In the genomic region with DNA sequence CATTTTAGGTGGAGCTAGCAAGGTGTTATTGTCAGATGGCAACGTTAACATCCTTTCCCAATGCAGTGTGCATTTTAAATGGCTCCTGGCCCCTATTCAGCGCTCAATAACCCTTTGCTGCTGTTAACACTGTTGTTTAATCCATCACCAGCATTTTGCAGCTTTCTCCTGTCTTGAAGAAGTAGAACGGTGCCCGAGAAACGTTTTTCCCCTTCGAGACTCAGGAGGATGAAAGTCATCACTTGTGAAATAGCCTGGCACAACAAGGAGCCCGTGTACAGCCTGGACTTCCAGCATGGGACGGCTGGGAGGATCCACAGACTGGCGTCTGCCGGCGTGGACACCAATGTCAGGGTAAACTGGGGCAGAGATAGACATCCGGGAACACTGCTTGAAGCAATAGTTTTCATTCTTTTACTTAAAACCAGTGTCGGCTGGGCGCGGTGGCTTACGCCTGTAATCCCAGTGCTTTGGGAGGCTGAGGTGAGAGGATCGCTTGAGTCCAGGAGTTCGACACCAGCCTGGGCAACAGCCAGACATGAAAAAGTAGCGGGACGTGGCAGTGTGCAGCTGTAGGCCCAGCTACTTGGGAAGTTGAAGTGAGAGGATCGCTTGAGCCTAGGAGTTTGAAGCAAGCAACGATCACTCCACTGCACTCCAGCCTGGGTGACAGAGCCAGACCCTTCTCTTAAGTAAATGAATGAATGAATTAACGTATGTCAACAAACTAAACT, we compare ENCODE assay signal across 8 cellular contexts. TPM values are rescaled to one million over a fixed set of nuclear protein-coding genes. Genes with fewer than 3 reads are reported as not detected.
DNase-seq lines count a peak whose midpoint lies in the region; ATAC-seq and TF ChIP-seq lines count a peak whose summit lies in the region.

No MANE protein-coding gene starts in this region.

- peaks cover 2% of the 10 kb centered on the region for H3K4me1 ChIP-seq in fibroblast of lung (ENCODE audit: control insufficient read depth, extremely low read depth, insufficient read depth, low read length)

- ATAC-seq in GM19023 (IDR thresholded peaks at IDR 0.05; ENCODE audit: unreplicated experiment) = no peak
- ATAC-seq in HG02981 (IDR thresholded peaks at IDR 0.05; ENCODE audit: unreplicated experiment) = no peak

- H3K9me3 ChIP-seq in fibroblast of lung (ENCODE audit: control insufficient read depth, insufficient read depth, low read depth, low read length) = no peaks in the 10 kb centered on the region

- H3K27me3 ChIP-seq in fibroblast of lung (ENCODE audit: control insufficient read depth, insufficient read depth, low read length) = no peaks in the 10 kb centered on the region

- H4K20me1 ChIP-seq in fibroblast of lung (ENCODE audit: control insufficient read depth, extremely low read depth, insufficient read depth, low read length) = no peaks in the 10 kb centered on the region

- H3K36me3 ChIP-seq in fibroblast of lung (ENCODE audit: control insufficient read depth, insufficient read depth, low read length) = no peaks in the 10 kb centered on the region

- H3K9ac ChIP-seq in fibroblast of lung (ENCODE audit: insufficient read depth, low read length) = peak overlapping the region; percentile 74

- peak overlapping the region; percentile 80 for H2AFZ ChIP-seq in fibroblast of lung (ENCODE audit: low read length)

- H3K4me2 ChIP-seq in fibroblast of lung (ENCODE audit: extremely low read depth, insufficient read depth, low read length) = peak overlapping the region; percentile 93

- no peaks in the 10 kb centered on the region for H3K79me2 ChIP-seq in fibroblast of lung (ENCODE audit: control insufficient read depth, insufficient read depth, low read length)

- no peak for TF ChIP-seq CTCF in fibroblast of lung (conservative IDR thresholded peaks at IDR 0.05 in 1 of 2, IDR thresholded peaks at IDR 0.05 in 1 of 2; ENCODE audit: low read depth in 1 of 2, low read length in 2 of 2)
- no peak for TF ChIP-seq CTCF in retinal pigment epithelial cell (conservative IDR thresholded peaks at IDR 0.05; ENCODE audit: low read depth, low read length)

- H3K27ac ChIP-seq in fibroblast of lung (ENCODE audit: insufficient read depth, low read length) = peak overlapping the region; percentile 47

- DNase-seq in NCI-H82 (lab: John Stamatoyannopoulos, UW) (peak; percentile 23), NCI-H82 treated with DMSO at 0.1 percent for 48 hours (lab: John Stamatoyannopoulos, UW; ENCODE audit: unreplicated experiment) (no peak), RPMI7951 (ENCODE audit: low read depth) (peak; percentile 7), fibroblast of lung (ENCODE audit: low read depth in 2 of 2) (peak in 1 of 2 donors; percentile 20), retinal pigment epithelial cell (ENCODE audit: low read depth) (no peak), NCI-H2196 (lab: John Stamatoyannopoulos, UW; ENCODE audit: unreplicated experiment) (no peak)

- H3K4me3 ChIP-seq in fibroblast of lung (replicated peaks in 1 of 4; ENCODE audit: control extremely low read depth in 1 of 4, insufficient read depth in 1 of 4, low read depth in 3 of 4, low read length in 4 of 4) = peak overlapping the region; percentile 62 to 73 (median 66)
- peak overlapping the region; percentile 64 for H3K4me3 ChIP-seq in retinal pigment epithelial cell (ENCODE audit: low read length)

RNA-seq across cellular contexts. Expression of gene CHAF1B, which starts 0.9 kb away (rescaled TPM):
- total RNA-seq in RPMI7951 (2014; rRNA removed; shearing (Covaris generic)) = 8.4 and 10.3 TPM in 2 replicates
- 0.99 and 1.0 TPM in 2 replicates for total RNA-seq in fibroblast of lung
- 5.2 and 12.4 TPM in 2 replicates for polyA plus RNA-seq in fibroblast of lung
- polyA plus RNA-seq in fibroblast of lung (2012) = 4.3 and 8.7 TPM in 2 replicates
- polyA minus RNA-seq in fibroblast of lung (ENCODE audit: low replicate concordance) = 1.6 and 5.4 TPM in 2 replicates

Comparison
In these comparisons a context has a peak if more than half of its experiments do, and no peak if none do; other contexts are left out.
1. DNase-seq: peak in NCI-H82 (single experiment) and RPMI7951 (single experiment); none in NCI-H82 treated with DMSO at 0.1 percent for 48 hours (single experiment), retinal pigment epithelial cell (single experiment) and NCI-H2196 (single experiment).